In genomic region chr14:103519043-103519836, GRCh38 we compare ENCODE assay signal across 8 cellular contexts. TPM values are rescaled to one million over a fixed set of nuclear protein-coding genes. Genes with fewer than 3 reads are reported as not detected.
DNase-seq lines count a peak whose midpoint lies in the region; ATAC-seq and TF ChIP-seq lines count a peak whose summit lies in the region.

No MANE protein-coding gene starts in this region.

- H3K9me3 Mint-ChIP-seq in activated naive CD8-positive, alpha-beta T cell (ENCODE audit: low read depth), result no peaks in the 10 kb centered on the region
- no peaks in the 10 kb centered on the region for H3K9me3 Mint-ChIP-seq in activated naive CD8-positive, alpha-beta T cell treated with anti-CD3 and anti-CD28 coated beads, Interleukin-2, amount 50 U/mL, for 24 hours

- intact Hi-C loops in uterus (cut with DNase I; ENCODE audit: low total_unique reads), result no loop called here

- no peak overlapping the region for H3K27ac Mint-ChIP-seq in activated naive CD8-positive, alpha-beta T cell
- H3K27ac Mint-ChIP-seq in activated naive CD8-positive, alpha-beta T cell treated with anti-CD3 and anti-CD28 coated beads, Interleukin-2, amount 50 U/mL, for 24 hours, result no peak overlapping the region

- no peaks in the 10 kb centered on the region for H3K36me3 Mint-ChIP-seq in activated naive CD8-positive, alpha-beta T cell
- no peaks in the 10 kb centered on the region for H3K36me3 Mint-ChIP-seq in activated naive CD8-positive, alpha-beta T cell treated with anti-CD3 and anti-CD28 coated beads, Interleukin-2, amount 50 U/mL, for 24 hours (ENCODE audit: low read depth)

- DNase-seq in activated naive CD8-positive, alpha-beta T cell treated with anti-CD3 and anti-CD28 coated beads, Interleukin-2, amount 50 U/mL, for 24 hours, result no peak
- no peak for DNase-seq in WERI-Rb-1
- peak; percentile 26 for DNase-seq in kidney glomerular epithelial cell (lab: John Stamatoyannopoulos, UW)
- peak; percentile 31 to 40 for DNase-seq in uterus
- DNase-seq in MV-4-11 (lab: John Stamatoyannopoulos, UW), result no peak
- DNase-seq in dermis blood vessel endothelial cell, result no peak

- H3K27ac ChIP-seq in WERI-Rb-1 (peak overlapping the region; percentile 74), uterus (peak overlapping the region; percentile 82 to 84)

- H3K4me1 ChIP-seq in uterus, result peaks cover 0 to 27% of the 10 kb centered on the region in 2 donors

- peak overlapping the region; percentile 17 for H3K4me3 Mint-ChIP-seq in activated naive CD8-positive, alpha-beta T cell
- no peak overlapping the region for H3K4me3 Mint-ChIP-seq in activated naive CD8-positive, alpha-beta T cell treated with anti-CD3 and anti-CD28 coated beads, Interleukin-2, amount 50 U/mL, for 24 hours

- TF ChIP-seq POLR2A in uterus (IDR thresholded peaks at IDR 0.05), result no peak

- peaks cover 9% of the 10 kb centered on the region for H3K4me1 Mint-ChIP-seq in activated naive CD8-positive, alpha-beta T cell (ENCODE audit: low read depth)
- peaks cover 8% of the 10 kb centered on the region for H3K4me1 Mint-ChIP-seq in activated naive CD8-positive, alpha-beta T cell treated with anti-CD3 and anti-CD28 coated beads, Interleukin-2, amount 50 U/mL, for 24 hours

- no peak for ATAC-seq in activated naive CD8-positive, alpha-beta T cell treated with anti-CD3 and anti-CD28 coated beads, Interleukin-2, amount 50 U/mL, for 24 hours
- no peak for ATAC-seq in GM19035 (IDR thresholded peaks at IDR 0.05; ENCODE audit: unreplicated experiment)

- TF ChIP-seq CTCF in WERI-Rb-1 (IDR thresholded peaks at IDR 0.05; ENCODE audit: low read depth, low read length) (no peak), uterus (IDR thresholded peaks at IDR 0.05) (no peak)

- H3K9me3 ChIP-seq in WERI-Rb-1 (ENCODE audit: severe bottlenecking) (no peaks in the 10 kb centered on the region), uterus (no peaks in the 10 kb centered on the region)

- no peaks in the 10 kb centered on the region for H3K27me3 ChIP-seq in WERI-Rb-1 (ENCODE audit: insufficient read depth, low read depth, severe bottlenecking)
- no peaks in the 10 kb centered on the region for H3K27me3 ChIP-seq in uterus

- H3K4me3 ChIP-seq in WERI-Rb-1 (ENCODE audit: low read depth, low read length), result no peak overlapping the region
- no peak overlapping the region for H3K4me3 ChIP-seq in uterus

- peaks cover 36% of the 10 kb centered on the region for H3K36me3 ChIP-seq in WERI-Rb-1
- H3K36me3 ChIP-seq in uterus, result no peaks in the 10 kb centered on the region

- no peaks in the 10 kb centered on the region for H3K27me3 Mint-ChIP-seq in activated naive CD8-positive, alpha-beta T cell
- peaks cover 14% of the 10 kb centered on the region for H3K27me3 Mint-ChIP-seq in activated naive CD8-positive, alpha-beta T cell treated with anti-CD3 and anti-CD28 coated beads, Interleukin-2, amount 50 U/mL, for 24 hours

RNA-seq across cellular contexts. Expression of gene CKB, which starts 3.4 kb away (rescaled TPM):
- 100 to 1,000 TPM in 3 of 4 donors, 10 to 100 TPM in 1; 96.2 to 291 (median 218) TPM for total RNA-seq in uterus
- 2.6 and 3.2 TPM in 2 replicates for total RNA-seq in dermis blood vessel endothelial cell

RNA-seq across cellular contexts. Expression of gene TRMT61A, which starts 9.8 kb away (rescaled TPM):
- total RNA-seq in uterus (10 to 100 TPM in 2 of 4 donors, 1 to 10 TPM in 2; 3.6 to 26.5 (median 8.7) TPM), dermis blood vessel endothelial cell (5.6 and 7.5 TPM in 2 replicates)

RNA-seq across cellular contexts. Expression of gene BAG5, which starts 43.2 kb away (rescaled TPM):
- total RNA-seq in uterus, result 10 to 100 TPM; 13.8 to 43.6 (median 33.1) TPM
- total RNA-seq in dermis blood vessel endothelial cell, result 34.8 and 35.4 TPM in 2 replicates

RNA-seq across cellular contexts. Expression of gene COA8, which starts 43.5 kb away (rescaled TPM):
- total RNA-seq in uterus (10 to 100 TPM in 3 of 4 donors, not detected in 1; 26.9 to 51.5 (median 31.6) TPM), dermis blood vessel endothelial cell (24.7 and 26.5 TPM in 2 replicates)

Comparison
In these comparisons a context has a peak if more than half of its experiments do, and no peak if none do; other contexts are left out.
1. DNase-seq: peak in kidney glomerular epithelial cell (single experiment) and uterus (2 of 2); none in activated naive CD8-positive, alpha-beta T cell treated with anti-CD3 and anti-CD28 coated beads, Interleukin-2, amount 50 U/mL, for 24 hours (single experiment), WERI-Rb-1 (single experiment), MV-4-11 (single experiment) and dermis blood vessel endothelial cell (single experiment).
2. RNA of gene CKB, which starts 3.4 kb away (total RNA-seq): 96.2 to 291 TPM in uterus; 2.6 to 3.2 TPM in dermis blood vessel endothelial cell; every median in the first group is over 10 times any median in the second.